Comparison of ENCODE assay signal across 13 cellular contexts in the genomic region with DNA sequence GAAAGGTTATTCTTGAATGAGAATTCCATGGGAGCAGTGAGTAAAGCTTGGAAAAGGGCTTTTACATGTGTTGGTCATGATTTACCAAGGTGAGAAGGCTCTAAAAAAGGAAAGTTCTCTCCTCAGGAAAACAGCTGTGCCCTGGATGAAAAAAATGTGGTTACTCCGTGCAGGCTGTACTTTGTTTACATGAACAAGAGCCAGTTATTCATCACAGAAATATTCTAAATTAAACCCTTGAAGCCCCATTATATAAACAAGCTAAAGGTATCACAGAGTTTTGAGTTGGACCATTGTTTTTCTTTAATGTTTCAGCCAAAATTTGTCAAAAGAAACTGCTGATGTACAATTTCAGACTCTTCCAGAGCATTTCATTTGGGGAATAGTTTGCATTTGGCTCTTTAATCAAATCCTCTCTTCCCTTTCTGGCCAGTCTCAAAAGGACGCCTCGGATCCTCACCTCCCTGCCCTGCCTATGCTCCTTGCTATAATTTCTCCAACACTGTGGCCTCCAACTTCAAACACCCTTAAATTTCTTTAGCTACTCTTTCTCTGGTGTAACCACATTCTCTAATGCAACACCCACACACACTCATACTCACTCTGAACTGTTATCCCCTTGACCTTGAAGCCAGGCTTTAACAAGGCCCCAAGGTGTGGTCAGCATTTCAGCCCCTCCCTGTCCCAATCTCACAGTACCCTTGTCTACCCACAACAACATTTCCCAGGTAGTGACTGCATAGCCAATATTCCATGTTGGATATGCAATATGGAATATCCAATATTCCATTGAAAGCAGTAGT. TPM values are rescaled to one million over a fixed set of nuclear protein-coding genes. Genes with fewer than 3 reads are reported as not detected.
DNase-seq lines count a peak whose midpoint lies in the region; ATAC-seq and TF ChIP-seq lines count a peak whose summit lies in the region.
"Had no signal": no experiment of that assay in that cellular context is flagged by ENCODE, and none has a peak within 500 bp of the region (broad histone marks: within the 10 kb centered on the region; RNA-seq: fewer than 3 reads in every experiment).

No MANE protein-coding gene starts in this region.

- intact Hi-C loops in Panc1 (cut with micrococcal nuclease; ENCODE audit: unreplicated experiment) (no loop called here), esophagus muscularis mucosa (cut with DNase I) (no loop called here)

- H3K36me3 ChIP-seq in Panc1 (ENCODE audit: control insufficient read depth, insufficient read depth, low read length) (no peaks in the 10 kb centered on the region; the same call in 1 of the 2 replicates), esophagus muscularis mucosa (no peaks in the 10 kb centered on the region), parathyroid adenoma (ENCODE audit: control insufficient read depth, insufficient read depth, low read length) (no peaks in the 10 kb centered on the region)

- no peak for TF ChIP-seq EP300 in esophagus muscularis mucosa (IDR thresholded peaks at IDR 0.05)

- no peak for TF ChIP-seq CTCF in AG04450 (IDR thresholded peaks at IDR 0.05; ENCODE audit: low read depth, low read length)
- no peak for TF ChIP-seq CTCF in Panc1 (IDR thresholded peaks at IDR 0.05)
- TF ChIP-seq CTCF in esophagus muscularis mucosa (IDR thresholded peaks at IDR 0.05), result no peak
- no peak for TF ChIP-seq CTCF in parathyroid adenoma (IDR thresholded peaks at IDR 0.05)

- H3K4me1 ChIP-seq in Panc1 (ENCODE audit: control insufficient read depth, insufficient read depth, low read length), result peaks cover 65% of the 10 kb centered on the region
- H3K4me1 ChIP-seq in esophagus muscularis mucosa, result peaks cover 10 to 65% (median 45%) of the 10 kb centered on the region in 4 donors
- peaks cover 76% of the 10 kb centered on the region for H3K4me1 ChIP-seq in parathyroid adenoma

- DNase-seq in AG04450 (ENCODE audit: low read depth, low spot score), result peak; percentile 44
- DNase-seq in Panc1 (ENCODE audit: low read depth, low spot score), result no peak
- DNase-seq in esophagus muscularis mucosa (ENCODE audit: extremely low spot score), result no peak
- no peak for DNase-seq in ureter (ENCODE audit: low spot score)
- DNase-seq in GM19238 (ENCODE audit: insufficient read length, low spot score), result no peak
- DNase-seq: activated T-cell treated with anti-CD3 and anti-CD28 coated beads, Interleukin-2, amount 50 U/mL, for 4 hours; AML-193; NCI-H2081 treated with DMSO at 0.1 percent for 48 hours had no signal

- CTCF ChIA-PET in AG04450 (lab: Charles Lee), result interaction anchor here (1.3 kb wide), 1 partner anchor 53 kb away, joined by 6 read pairs; no protein-coding TSS in a partner anchor
- CTCF ChIA-PET in Panc1 (lab: Charles Lee), result no interaction called here

- peaks cover 58% of the 10 kb centered on the region for H3K79me2 ChIP-seq in parathyroid adenoma

- no peak for TF ChIP-seq POLR2A in esophagus muscularis mucosa (IDR thresholded peaks at IDR 0.05; ENCODE audit: low read depth)

- WGBS in esophagus muscularis mucosa, result 16% methylated on average over 3 of the region's 3 CpGs

- no peak overlapping the region for H3K9ac ChIP-seq in parathyroid adenoma

- in situ Hi-C loops in Panc1 (cut with HindIII; ENCODE audit: low pct_unique_long_range_greater_than_20kb, low sequenced_read_pairs), result no loop called here

- peak overlapping the region; percentile 35 for H3K4me2 ChIP-seq in parathyroid adenoma (ENCODE audit: low read length)

- H2AFZ ChIP-seq in parathyroid adenoma, result no peak overlapping the region

- peak; percentile 52 for ATAC-seq in Panc1
- ATAC-seq in GM19397 (IDR thresholded peaks at IDR 0.05; ENCODE audit: unreplicated experiment), result no peak
- no peak for ATAC-seq in GM18868 (IDR thresholded peaks at IDR 0.05; ENCODE audit: unreplicated experiment)
- ATAC-seq: activated T-cell treated with anti-CD3 and anti-CD28 coated beads, Interleukin-2, amount 50 U/mL, for 4 hours had no signal

- H3K9me3 ChIP-seq in AG04450 (ENCODE audit: control insufficient read depth, insufficient read depth, low read length) (no peaks in the 10 kb centered on the region), Panc1 (ENCODE audit: control insufficient read depth, insufficient read depth, low read depth, low read length) (no peaks in the 10 kb centered on the region), esophagus muscularis mucosa (no peaks in the 10 kb centered on the region), parathyroid adenoma (ENCODE audit: control insufficient read depth, low read length) (no peaks in the 10 kb centered on the region)

- BruUV-seq in Panc1 (replicated peaks; lab: Mats Ljungman, UMichigan), result no TSS peak

- H3K27ac ChIP-seq in AG04450 (ENCODE audit: low read depth, low read length) (peak overlapping the region; percentile 22), Panc1 (ENCODE audit: low read length) (peak overlapping the region; percentile 69), esophagus muscularis mucosa (replicated peaks in 1 of 4) (peak overlapping the region; percentile 49 to 65 (median 58)), parathyroid adenoma (peak overlapping the region; percentile 90)
- H3K27ac ChIP-seq: VCaP had no signal

- H3K27me3 ChIP-seq in AG04450 (ENCODE audit: control insufficient read depth, insufficient read depth, low read length) (peaks cover 31% of the 10 kb centered on the region), Panc1 (ENCODE audit: control insufficient read depth, insufficient read depth, low read length) (no peaks in the 10 kb centered on the region), esophagus muscularis mucosa (no peaks in the 10 kb centered on the region), parathyroid adenoma (ENCODE audit: control insufficient read depth, insufficient read depth, low read length) (no peaks in the 10 kb centered on the region)

- H3K4me3 ChIP-seq in AG04450 (ENCODE audit: low read depth, low read length) (no peak overlapping the region), Panc1 (ENCODE audit: low read depth in 2 of 2, low read length in 2 of 2) (no peak overlapping the region), esophagus muscularis mucosa (no peak overlapping the region), parathyroid adenoma (ENCODE audit: low read depth, low read length) (no peak overlapping the region)
- H3K4me3 ChIP-seq: lung had no signal

- POLR2A ChIA-PET in AG04450 (lab: Yijun Ruan, JAX) (interaction anchor here (1.0 to 1.4 kb wide), 2 partner anchors 50 to 85 kb away, joined by 3 to 4 read pairs; no protein-coding TSS in a partner anchor), Panc1 (lab: Charles Lee) (no interaction called here)

RNA-seq across cellular contexts. Expression of gene AFAP1L2, which starts 47.3 kb away (rescaled TPM):
- 0.05 and 0.07 TPM in 2 replicates for polyA plus RNA-seq in AG04450 (2011; rRNA removed)
- polyA minus RNA-seq in AG04450 (2011; rRNA and poly(A)+ RNA removed), result 0.17 and 0.23 TPM in 2 replicates
- total RNA-seq in Panc1 (2021; ENCODE audit: unreplicated experiment), result 170 TPM
- 113 TPM for polyA plus RNA-seq in Panc1 (2012; ENCODE audit: insufficient read length)
- total RNA-seq in esophagus muscularis mucosa, result 10 to 100 TPM; 18.5 to 23.2 (median 19.9) TPM
- total RNA-seq in ureter, result 17.9 TPM

Comparison
In these comparisons a context has a peak if more than half of its experiments do, and no peak if none do; other contexts are left out.
1. H3K27ac ChIP-seq: peak in every context shown above with its lines; median percentile 90 in parathyroid adenoma; 69 in Panc1; 58 in esophagus muscularis mucosa; 22 in AG04450.